Comparison of ENCODE assay signal across 2 cellular contexts in genomic region chr6:144548525-144548924, GRCh38.
A peak's percentile ranks its signal among the peaks of the same experiment; 100 is the strongest.
TF ChIP-seq lines count a peak whose summit lies in the region.

No MANE protein-coding gene starts in this region.

TF ChIP-seq in SK-N-SH, 30 proteins besides CTCF, POLR2A, EP300 and RAD21:
- TF ChIP-seq REST (IDR thresholded peaks at IDR 0.05; ENCODE audit: low read depth, low read length) (no peak), JUND (IDR thresholded peaks at IDR 0.05) (no peak), FOXJ3 (CRISPR knock-in tag; IDR thresholded peaks at IDR 0.05) (no peak), GATA2 (CRISPR knock-in tag; IDR thresholded peaks at IDR 0.05) (peak; percentile 11; the same call in 1 of the 2 replicates), FOXM1 (IDR thresholded peaks at IDR 0.05; ENCODE audit: low read depth) (no peak), CHD2 (IDR thresholded peaks at IDR 0.05; ENCODE audit: low read length, partially characterized antibody) (no peak), POLR2AphosphoS5 (IDR thresholded peaks at IDR 0.05; ENCODE audit: low read depth, low read length) (no peak), TEAD4 (IDR thresholded peaks at IDR 0.05; ENCODE audit: borderline replicate concordance, insufficient read depth) (no peak), GABPA (IDR thresholded peaks at IDR 0.05; ENCODE audit: low read depth) (no peak), EZH2phosphoT487 (IDR thresholded peaks at IDR 0.05; ENCODE audit: borderline replicate concordance, low read depth) (no peak), NFIC (IDR thresholded peaks at IDR 0.05; ENCODE audit: borderline replicate concordance) (no peak), MXI1 (IDR thresholded peaks at IDR 0.05; ENCODE audit: low read depth, low read length) (no peak), SMC3 (IDR thresholded peaks at IDR 0.05; ENCODE audit: low read depth, low read length) (peak; percentile 28; the same call in 1 of the 2 replicates), FOSL2 (IDR thresholded peaks at IDR 0.05; ENCODE audit: borderline replicate concordance, low read depth) (no peak), USF1 (IDR thresholded peaks at IDR 0.05; ENCODE audit: borderline replicate concordance, low read depth) (no peak), ZBTB33 (IDR thresholded peaks at IDR 0.05; ENCODE audit: borderline replicate concordance, low read depth) (no peak)

TF ChIP-seq in SK-N-SH treated with all-trans-retinoic acid at 6 μM for 48 hours, 23 proteins besides CTCF, POLR2A, EP300 and RAD21:
- TF ChIP-seq CREB5 (CRISPR knock-in tag; IDR thresholded peaks at IDR 0.05; ENCODE audit: low read depth) (no peak), POU6F1 (CRISPR knock-in tag; IDR thresholded peaks at IDR 0.05; ENCODE audit: borderline replicate concordance, low read depth) (no peak), ZNF8 (CRISPR knock-in tag; IDR thresholded peaks at IDR 0.05) (no peak), ZFP3 (CRISPR knock-in tag; IDR thresholded peaks at IDR 0.05) (no peak), ISL1 (CRISPR knock-in tag; IDR thresholded peaks at IDR 0.05) (no peak), PATZ1 (CRISPR knock-in tag; IDR thresholded peaks at IDR 0.05; ENCODE audit: borderline replicate concordance) (no peak), OSR1 (CRISPR knock-in tag; IDR thresholded peaks at IDR 0.05) (no peak), ZNF565 (CRISPR knock-in tag; conservative IDR thresholded peaks at IDR 0.05; ENCODE audit: low read depth) (no peak), TOX (CRISPR knock-in tag; IDR thresholded peaks at IDR 0.05; ENCODE audit: borderline replicate concordance) (no peak), PPARA (CRISPR knock-in tag; IDR thresholded peaks at IDR 0.05; ENCODE audit: borderline replicate concordance) (no peak), RARB (CRISPR knock-in tag; IDR thresholded peaks at IDR 0.05) (no peak), GLIS3 (CRISPR knock-in tag; IDR thresholded peaks at IDR 0.05) (no peak), BACH2 (CRISPR knock-in tag; IDR thresholded peaks at IDR 0.05; ENCODE audit: borderline replicate concordance) (no peak), TSHZ2 (CRISPR knock-in tag; IDR thresholded peaks at IDR 0.05) (no peak), ARNTL (CRISPR knock-in tag; IDR thresholded peaks at IDR 0.05; ENCODE audit: borderline replicate concordance, low read depth) (no peak), ZNF70 (CRISPR knock-in tag; IDR thresholded peaks at IDR 0.05) (no peak)
TF ChIP-seq in SK-N-SH treated with all-trans-retinoic acid at 6 μM for 48 hours: peak in this region for 0.
